In genomic region chr18:55478301-55478660, GRCh38 we compare ENCODE assay signal across 9 cellular contexts.
DNase-seq lines count a peak whose midpoint lies in the region; ATAC-seq and TF ChIP-seq lines count a peak whose summit lies in the region.
"Had no signal": no experiment of that assay in that cellular context is flagged by ENCODE, and none has a peak within 500 bp of the region (broad histone marks: within the 10 kb centered on the region; RNA-seq: fewer than 3 reads in every experiment).

No MANE protein-coding gene starts in this region.

- no peak for TF ChIP-seq POLR2A in esophagus squamous epithelium (IDR thresholded peaks at IDR 0.05)

- H4K20me1 ChIP-seq in osteoblast (ENCODE audit: insufficient read depth, low read length): no peaks in the 10 kb centered on the region

- H3K4me3 ChIP-seq in AG10803 (ENCODE audit: low read length) (peak overlapping the region; percentile 68), esophagus squamous epithelium (peak overlapping the region in 3 of 4 donors; percentile 43 to 67 (median 50)), osteoblast (ENCODE audit: insufficient read depth, low read length) (peak overlapping the region; percentile 73)

- peak overlapping the region; percentile 98 for H3K4me2 ChIP-seq in osteoblast (ENCODE audit: insufficient read depth, low read length)

- H3K4me1 ChIP-seq in esophagus squamous epithelium (peaks cover 0 to 36% (median 0%) of the 10 kb centered on the region in 3 donors), osteoblast (ENCODE audit: insufficient read depth, low read length) (peaks cover 12% of the 10 kb centered on the region)

- no peak for ATAC-seq in GM18907 (IDR thresholded peaks at IDR 0.05; ENCODE audit: unreplicated experiment)

- no peaks in the 10 kb centered on the region for H3K36me3 ChIP-seq in esophagus squamous epithelium
- H3K36me3 ChIP-seq in osteoblast (ENCODE audit: insufficient read depth, low read length): no peaks in the 10 kb centered on the region

- DNase-seq in AG10803 (ENCODE audit: low read depth) (peak; percentile 44), M059J (ENCODE audit: low read depth) (peak; percentile 58), esophagus squamous epithelium (lab: John Stamatoyannopoulos, UW) (no peak), osteoblast (ENCODE audit: insufficient read length, low spot score, missing footprints) (no peak), iPS-NIHi7 (ENCODE audit: extremely low spot score) (no peak), NCI-H2029 treated with DMSO at 0.1 percent for 48 hours (lab: John Stamatoyannopoulos, UW) (no peak)
- no peak for DNase-seq in stimulated activated CD4-positive, alpha-beta T cell treated with anti-CD3 and anti-CD28 coated beads, Interleukin-4, amount 100 ng/mL, for 4 hours
- DNase-seq: stimulated activated CD4-positive, alpha-beta T cell treated with anti-CD3 and anti-CD28 coated beads, Interleukin-2, amount 100 ng/mL, for 48 hours had no signal

- H2AFZ ChIP-seq in osteoblast (ENCODE audit: low read length): no peak overlapping the region

- TF ChIP-seq CTCF in AG10803 (conservative IDR thresholded peaks at IDR 0.05; ENCODE audit: low read length) (no peak), esophagus squamous epithelium (IDR thresholded peaks at IDR 0.05) (no peak), osteoblast (IDR thresholded peaks at IDR 0.05; ENCODE audit: extremely low read depth, low read depth, low read length) (no peak)

- H3K27ac ChIP-seq in esophagus squamous epithelium: peak overlapping the region; percentile 72 to 85 (median 84)
- peak overlapping the region; percentile 84 for H3K27ac ChIP-seq in osteoblast (ENCODE audit: low read depth, low read length)

- peaks cover 46% of the 10 kb centered on the region for H3K79me2 ChIP-seq in osteoblast (ENCODE audit: insufficient read depth, low read length)

- intact Hi-C loops in esophagus squamous epithelium (cut with DNase I): no loop called here

- H3K9me3 ChIP-seq in esophagus squamous epithelium (no peaks in the 10 kb centered on the region), osteoblast (ENCODE audit: low read depth, low read length) (no peaks in the 10 kb centered on the region)

- H3K27me3 ChIP-seq in esophagus squamous epithelium (no peaks in the 10 kb centered on the region), osteoblast (ENCODE audit: insufficient read depth, low read length) (no peaks in the 10 kb centered on the region)

- WGBS in esophagus squamous epithelium, 2 donors: 50 to 58% methylated on average over 4 of the region's 4 CpGs

Comparison
In these comparisons a context has a peak if more than half of its experiments do, and no peak if none do; other contexts are left out.
1. DNase-seq: peak in AG10803 (single experiment) and M059J (single experiment); none in esophagus squamous epithelium (single experiment), osteoblast (single experiment), iPS-NIHi7 (single experiment), NCI-H2029 treated with DMSO at 0.1 percent for 48 hours (single experiment) and stimulated activated CD4-positive, alpha-beta T cell treated with anti-CD3 and anti-CD28 coated beads, Interleukin-4, amount 100 ng/mL, for 4 hours (0 of 2).
2. Peak in every context shown above with its lines, with median percentiles within 50 percentile points of each other: H3K4me3 ChIP-seq.